Comparison of ENCODE assay signal across 1 cellular context in the genomic region with DNA sequence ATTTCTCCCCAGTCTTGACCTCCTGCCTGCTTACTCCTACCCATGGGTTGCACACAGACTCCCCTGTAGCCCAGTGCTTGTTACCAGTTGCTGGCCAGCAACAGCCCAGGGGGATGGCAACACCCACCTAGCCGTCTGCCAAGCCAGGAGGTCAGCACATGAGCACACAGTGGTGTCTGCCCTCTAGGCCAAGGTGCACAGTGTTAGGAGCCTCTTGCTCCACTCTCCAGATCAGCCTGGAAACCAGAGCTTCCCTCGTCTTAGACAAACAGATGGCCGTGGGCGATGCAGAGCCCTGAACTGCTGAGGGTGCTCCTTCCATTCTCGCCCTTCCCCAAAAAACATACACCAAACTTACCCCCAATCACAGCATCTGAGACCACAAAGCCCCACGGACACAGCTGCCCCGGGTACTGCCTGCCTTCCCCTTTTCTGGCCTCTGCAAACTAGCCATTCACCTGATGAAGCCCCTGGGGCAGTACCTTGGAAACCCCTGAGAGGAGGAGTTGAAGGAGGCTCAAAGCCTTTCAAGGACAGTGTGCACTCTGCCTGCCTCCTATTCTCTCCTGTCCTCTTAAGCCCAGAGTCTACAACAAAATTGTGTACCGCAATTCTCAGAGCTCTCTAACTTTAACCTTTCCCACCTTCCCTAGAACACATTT.
TF ChIP-seq lines count a peak whose summit lies in the region.

No MANE protein-coding gene starts in this region.

TF ChIP-seq in HepG2, 621 proteins besides CTCF, POLR2A, EP300 and RAD21 (continued from another document and continues in another):
- TF ChIP-seq, protein P1, sequence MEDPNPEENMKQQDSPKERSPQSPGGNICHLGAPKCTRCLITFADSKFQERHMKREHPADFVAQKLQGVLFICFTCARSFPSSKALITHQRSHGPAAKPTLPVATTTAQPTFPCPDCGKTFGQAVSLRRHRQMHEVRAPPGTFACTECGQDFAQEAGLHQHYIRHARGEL (CRISPR knock-in tag; IDR thresholded peaks at IDR 0.05) = no peak
- peak; percentile 55; the same call in 1 of the 2 replicates for TF ChIP-seq SAP130 (CRISPR knock-in tag; IDR thresholded peaks at IDR 0.05; ENCODE audit: low read depth)
- TF ChIP-seq, protein P2, sequence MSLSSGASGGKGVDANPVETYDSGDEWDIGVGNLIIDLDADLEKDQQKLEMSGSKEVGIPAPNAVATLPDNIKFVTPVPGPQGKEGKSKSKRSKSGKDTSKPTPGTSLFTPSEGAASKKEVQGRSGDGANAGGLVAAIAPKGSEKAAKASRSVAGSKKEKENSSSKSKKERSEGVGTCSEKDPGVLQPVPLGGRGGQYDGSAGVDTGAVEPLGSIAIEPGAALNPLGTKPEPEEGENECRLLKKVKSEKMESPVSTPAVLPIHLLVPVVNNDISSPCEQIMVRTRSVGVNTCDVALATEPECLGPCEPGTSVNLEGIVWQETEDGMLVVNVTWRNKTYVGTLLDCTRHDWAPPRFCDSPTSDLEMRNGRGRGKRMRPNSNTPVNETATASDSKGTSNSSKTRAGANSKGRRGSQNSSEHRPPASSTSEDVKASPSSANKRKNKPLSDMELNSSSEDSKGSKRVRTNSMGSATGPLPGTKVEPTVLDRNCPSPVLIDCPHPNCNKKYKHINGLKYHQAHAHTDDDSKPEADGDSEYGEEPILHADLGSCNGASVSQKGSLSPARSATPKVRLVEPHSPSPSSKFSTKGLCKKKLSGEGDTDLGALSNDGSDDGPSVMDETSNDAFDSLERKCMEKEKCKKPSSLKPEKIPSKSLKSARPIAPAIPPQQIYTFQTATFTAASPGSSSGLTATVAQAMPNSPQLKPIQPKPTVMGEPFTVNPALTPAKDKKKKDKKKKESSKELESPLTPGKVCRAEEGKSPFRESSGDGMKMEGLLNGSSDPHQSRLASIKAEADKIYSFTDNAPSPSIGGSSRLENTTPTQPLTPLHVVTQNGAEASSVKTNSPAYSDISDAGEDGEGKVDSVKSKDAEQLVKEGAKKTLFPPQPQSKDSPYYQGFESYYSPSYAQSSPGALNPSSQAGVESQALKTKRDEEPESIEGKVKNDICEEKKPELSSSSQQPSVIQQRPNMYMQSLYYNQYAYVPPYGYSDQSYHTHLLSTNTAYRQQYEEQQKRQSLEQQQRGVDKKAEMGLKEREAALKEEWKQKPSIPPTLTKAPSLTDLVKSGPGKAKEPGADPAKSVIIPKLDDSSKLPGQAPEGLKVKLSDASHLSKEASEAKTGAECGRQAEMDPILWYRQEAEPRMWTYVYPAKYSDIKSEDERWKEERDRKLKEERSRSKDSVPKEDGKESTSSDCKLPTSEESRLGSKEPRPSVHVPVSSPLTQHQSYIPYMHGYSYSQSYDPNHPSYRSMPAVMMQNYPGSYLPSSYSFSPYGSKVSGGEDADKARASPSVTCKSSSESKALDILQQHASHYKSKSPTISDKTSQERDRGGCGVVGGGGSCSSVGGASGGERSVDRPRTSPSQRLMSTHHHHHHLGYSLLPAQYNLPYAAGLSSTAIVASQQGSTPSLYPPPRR (CRISPR knock-in tag; IDR thresholded peaks at IDR 0.05; ENCODE audit: borderline replicate concordance) = 0 out of 2 replicates have a peak, but pooled peaks have one; percentile 32
- TF ChIP-seq HOXA5 (CRISPR knock-in tag; IDR thresholded peaks at IDR 0.05) = 0 out of 2 replicates have a peak, but pooled peaks have one; percentile 58
- no peak for TF ChIP-seq DDIT3 (CRISPR knock-in tag; IDR thresholded peaks at IDR 0.05)
- peak; percentile 42; the same call in 1 of the 2 replicates for TF ChIP-seq FOXC1 (CRISPR knock-in tag; IDR thresholded peaks at IDR 0.05; ENCODE audit: borderline replicate concordance)
- TF ChIP-seq ZNF737 (CRISPR knock-in tag; IDR thresholded peaks at IDR 0.05; ENCODE audit: borderline replicate concordance) = no peak
- no peak for TF ChIP-seq U2AF1 (optimal IDR thresholded peaks at IDR 0.05; ENCODE audit: low read depth, low read length)
- no peak for TF ChIP-seq ZNF572 (CRISPR knock-in tag; IDR thresholded peaks at IDR 0.05)
- no peak for TF ChIP-seq LBX2 (CRISPR knock-in tag; IDR thresholded peaks at IDR 0.05; ENCODE audit: borderline replicate concordance)
- TF ChIP-seq ZNF746 (CRISPR knock-in tag; IDR thresholded peaks at IDR 0.05) = no peak
- no peak for TF ChIP-seq ZFYVE20 (CRISPR knock-in tag; IDR thresholded peaks at IDR 0.05; ENCODE audit: borderline replicate concordance, low read depth)
- TF ChIP-seq FOXA1 (IDR thresholded peaks at IDR 0.05) = no peak
- TF ChIP-seq FOXA1 (CRISPR knock-in tag; IDR thresholded peaks at IDR 0.05) = no peak
- no peak for TF ChIP-seq GFI1 (CRISPR knock-in tag; IDR thresholded peaks at IDR 0.05; ENCODE audit: borderline replicate concordance)
- no peak for TF ChIP-seq TP53 (CRISPR knock-in tag; conservative IDR thresholded peaks at IDR 0.05)
- peak; percentile 63; the same call in 1 of the 2 replicates for TF ChIP-seq NFKB2 (CRISPR knock-in tag; IDR thresholded peaks at IDR 0.05; ENCODE audit: borderline replicate concordance)
- no peak for TF ChIP-seq ZNF496 (CRISPR knock-in tag; IDR thresholded peaks at IDR 0.05; ENCODE audit: insufficient replicate concordance)
- TF ChIP-seq, protein P3, sequence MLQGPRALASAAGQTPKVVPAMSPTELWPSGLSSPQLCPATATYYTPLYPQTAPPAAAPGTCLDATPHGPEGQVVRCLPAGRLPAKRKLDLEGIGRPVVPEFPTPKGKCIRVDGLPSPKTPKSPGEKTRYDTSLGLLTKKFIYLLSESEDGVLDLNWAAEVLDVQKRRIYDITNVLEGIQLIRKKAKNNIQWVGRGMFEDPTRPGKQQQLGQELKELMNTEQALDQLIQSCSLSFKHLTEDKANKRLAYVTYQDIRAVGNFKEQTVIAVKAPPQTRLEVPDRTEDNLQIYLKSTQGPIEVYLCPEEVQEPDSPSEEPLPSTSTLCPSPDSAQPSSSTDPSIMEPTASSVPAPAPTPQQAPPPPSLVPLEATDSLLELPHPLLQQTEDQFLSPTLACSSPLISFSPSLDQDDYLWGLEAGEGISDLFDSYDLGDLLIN (CRISPR knock-in tag; IDR thresholded peaks at IDR 0.05; ENCODE audit: borderline replicate concordance) = no peak
- no peak for TF ChIP-seq ZNF354B (CRISPR knock-in tag; IDR thresholded peaks at IDR 0.05)
- TF ChIP-seq NCOA5 (CRISPR knock-in tag; IDR thresholded peaks at IDR 0.05) = no peak
- TF ChIP-seq HDAC2 (CRISPR knock-in tag; IDR thresholded peaks at IDR 0.05) = peak; percentile 54; the same call in 1 of the 2 replicates
- TF ChIP-seq MBD4 (IDR thresholded peaks at IDR 0.05; ENCODE audit: borderline replicate concordance, low read length) = no peak
- peak; percentile 38; the same call in 1 of the 2 replicates for TF ChIP-seq ZKSCAN1 (IDR thresholded peaks at IDR 0.05; ENCODE audit: low read length)
- TF ChIP-seq RELA (CRISPR knock-in tag; IDR thresholded peaks at IDR 0.05) = no peak
- no peak for TF ChIP-seq KMT2B (CRISPR knock-in tag; IDR thresholded peaks at IDR 0.05)
- no peak for TF ChIP-seq MEIS1 (CRISPR knock-in tag; IDR thresholded peaks at IDR 0.05; ENCODE audit: borderline replicate concordance)
- TF ChIP-seq THYN1 (CRISPR knock-in tag; IDR thresholded peaks at IDR 0.05; ENCODE audit: borderline replicate concordance, low read depth) = no peak
- no peak for TF ChIP-seq EED (CRISPR knock-in tag; IDR thresholded peaks at IDR 0.05)
- no peak for TF ChIP-seq CBFB (CRISPR knock-in tag; IDR thresholded peaks at IDR 0.05)
- peak; percentile 80; the same call in 1 of the 2 replicates for TF ChIP-seq TRIM24 (CRISPR knock-in tag; IDR thresholded peaks at IDR 0.05)
- no peak for TF ChIP-seq SRSF1 (optimal IDR thresholded peaks at IDR 0.05; ENCODE audit: low read depth, low read length)
- no peak for TF ChIP-seq SYNCRIP (IDR thresholded peaks at IDR 0.05; ENCODE audit: insufficient read depth, low read depth, low read length)
- TF ChIP-seq ZBTB14 (CRISPR knock-in tag; IDR thresholded peaks at IDR 0.05) = no peak
- TF ChIP-seq SP4 (CRISPR knock-in tag; IDR thresholded peaks at IDR 0.05) = no peak
- no peak for TF ChIP-seq NFYB (CRISPR knock-in tag; IDR thresholded peaks at IDR 0.05)
- TF ChIP-seq MATR3 (CRISPR knock-in tag; IDR thresholded peaks at IDR 0.05) = no peak
- TF ChIP-seq ZNF777 (CRISPR knock-in tag; IDR thresholded peaks at IDR 0.05) = no peak
- TF ChIP-seq ZNF34 (CRISPR knock-in tag; IDR thresholded peaks at IDR 0.05; ENCODE audit: borderline replicate concordance) = no peak
- peak; percentile 26; the same call in 1 of the 2 replicates for TF ChIP-seq ZFY (CRISPR knock-in tag; IDR thresholded peaks at IDR 0.05)
- TF ChIP-seq ZNF282 (IDR thresholded peaks at IDR 0.05; ENCODE audit: partially characterized antibody) = no peak
- no peak for TF ChIP-seq NCOA2 (CRISPR knock-in tag; IDR thresholded peaks at IDR 0.05)
- TF ChIP-seq ZNF597 (CRISPR knock-in tag; IDR thresholded peaks at IDR 0.05) = no peak
- TF ChIP-seq HBP1 (CRISPR knock-in tag; IDR thresholded peaks at IDR 0.05; ENCODE audit: low read depth) = no peak
- TF ChIP-seq ZNF549 (CRISPR knock-in tag; IDR thresholded peaks at IDR 0.05) = no peak
- no peak for TF ChIP-seq GZF1 (CRISPR knock-in tag; IDR thresholded peaks at IDR 0.05)
- no peak for TF ChIP-seq STAT5B (CRISPR knock-in tag; IDR thresholded peaks at IDR 0.05)
- TF ChIP-seq SKI (IDR thresholded peaks at IDR 0.05; ENCODE audit: partially characterized antibody) = peak; percentile 75
- no peak for TF ChIP-seq ZKSCAN5 (CRISPR knock-in tag; IDR thresholded peaks at IDR 0.05)
- no peak for TF ChIP-seq SNAPC2 (CRISPR knock-in tag; IDR thresholded peaks at IDR 0.05)
- no peak for TF ChIP-seq HMG20A (CRISPR knock-in tag; IDR thresholded peaks at IDR 0.05; ENCODE audit: borderline replicate concordance)
- TF ChIP-seq KLF16 (CRISPR knock-in tag; IDR thresholded peaks at IDR 0.05) = peak in 1 of 2 experiments; percentile 35; a peak in 1 of 4 replicates
- 0 out of 2 replicates have a peak, but pooled peaks have one; percentile 8 for TF ChIP-seq FOSL2 (CRISPR knock-in tag; IDR thresholded peaks at IDR 0.05)
- no peak for TF ChIP-seq ZSCAN21 (CRISPR knock-in tag; IDR thresholded peaks at IDR 0.05; ENCODE audit: borderline replicate concordance)
- no peak for TF ChIP-seq ZNF773 (CRISPR knock-in tag; IDR thresholded peaks at IDR 0.05; ENCODE audit: borderline replicate concordance)
- TF ChIP-seq, protein P4, sequence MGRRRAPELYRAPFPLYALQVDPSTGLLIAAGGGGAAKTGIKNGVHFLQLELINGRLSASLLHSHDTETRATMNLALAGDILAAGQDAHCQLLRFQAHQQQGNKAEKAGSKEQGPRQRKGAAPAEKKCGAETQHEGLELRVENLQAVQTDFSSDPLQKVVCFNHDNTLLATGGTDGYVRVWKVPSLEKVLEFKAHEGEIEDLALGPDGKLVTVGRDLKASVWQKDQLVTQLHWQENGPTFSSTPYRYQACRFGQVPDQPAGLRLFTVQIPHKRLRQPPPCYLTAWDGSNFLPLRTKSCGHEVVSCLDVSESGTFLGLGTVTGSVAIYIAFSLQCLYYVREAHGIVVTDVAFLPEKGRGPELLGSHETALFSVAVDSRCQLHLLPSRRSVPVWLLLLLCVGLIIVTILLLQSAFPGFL (CRISPR knock-in tag; IDR thresholded peaks at IDR 0.05) = no peak
